ENCODE assay signal across 23 cellular contexts in genomic region chr12:12537421-12537820, GRCh38.
"Had no signal": no experiment of that assay in that cellular context is flagged by ENCODE, and none has a peak within 500 bp of the region (broad histone marks: within the 10 kb centered on the region; RNA-seq: fewer than 3 reads in every experiment).

No MANE protein-coding gene starts in this region.

- H3K36me3 ChIP-seq: WERI-Rb-1 had no signal

- H3K27ac Mint-ChIP-seq: activated CD8-positive, alpha-beta T cell treated with anti-CD3 and anti-CD28 coated beads for 36 hours; activated T-cell treated with anti-CD3 and anti-CD28 coated beads, Interleukin-2, amount 50 U/mL, for 72 hours; activated T-helper 2 cell treated with anti-CD3 and anti-CD28 coated beads, Interferon-gamma antibody, Interleukin-2, Interleukin-4, amounts not matched to agents 10 μg/mL and 5 μg/mL and 100 μg/mL, durations not matched to agents 14 hours and 24 hours and 36 hours; brain had no signal

- H3K9me3 Mint-ChIP-seq: activated CD8-positive, alpha-beta T cell treated with anti-CD3 and anti-CD28 coated beads for 36 hours; activated T-cell treated with anti-CD3 and anti-CD28 coated beads, Interleukin-2, amount 50 U/mL, for 72 hours; activated T-helper 2 cell treated with anti-CD3 and anti-CD28 coated beads, Interferon-gamma antibody, Interleukin-2, Interleukin-4, amounts not matched to agents 10 μg/mL and 5 μg/mL and 100 μg/mL, durations not matched to agents 14 hours and 24 hours and 36 hours; brain had no signal

- H3K4me3 ChIP-seq: K562 had no signal

- ATAC-seq: activated CD8-positive, alpha-beta T cell treated with anti-CD3 and anti-CD28 coated beads for 36 hours; activated T-cell treated with anti-CD3 and anti-CD28 coated beads, Interleukin-2, amount 50 U/mL, for 72 hours; K562 had no signal

- DNase-seq: activated CD4-positive, alpha-beta T cell treated with anti-CD3 and anti-CD28 coated beads for 4 hours; activated CD8-positive, alpha-beta memory T cell treated with anti-CD3 and anti-CD28 coated beads, Interleukin-2, amount 50 U/mL, for 4 hours; activated CD8-positive, alpha-beta T cell treated with anti-CD3 and anti-CD28 coated beads for 36 hours; activated gamma-delta T cell treated with Interleukin-2 at 50 U/mL for 16 hours; activated naive CD4-positive, alpha-beta T cell treated with anti-CD3 and anti-CD28 coated beads, Interleukin-2, amount 50 U/mL, for 16 hours; activated T-cell treated with anti-CD3 and anti-CD28 coated beads, Interleukin-2, amount 50 U/mL, for 72 hours; amniotic stem cell; Karpas-422; MM.1S; NCI-H1105; NCI-H1436; NCI-H1694 treated with DMSO at 0.1 percent for 48 hours; NCI-H2029 treated with DMSO at 0.1 percent for 48 hours; NCI-H345; NCI-H510A; NCI-H69; SIG-M5; T-helper 1 cell; WERI-Rb-1 had no signal

- H3K27ac ChIP-seq: WERI-Rb-1 had no signal

- FAIRE-seq: astrocyte, K562 had no signal
